20 cellular contexts compared by ENCODE assay signal in genomic region chr2:66865161-66865560, GRCh38.
A peak's percentile ranks its signal among the peaks of the same experiment; 100 is the strongest.
DNase-seq lines count a peak whose midpoint lies in the region; ATAC-seq and TF ChIP-seq lines count a peak whose summit lies in the region.
"Had no signal": no experiment of that assay in that cellular context is flagged by ENCODE, and none has a peak within 500 bp of the region (broad histone marks: within the 10 kb centered on the region; RNA-seq: fewer than 3 reads in every experiment).

No MANE protein-coding gene starts in this region.

- peaks cover 32% of the 10 kb centered on the region for H3K4me1 ChIP-seq in IMR-90 (ENCODE audit: control insufficient read depth, insufficient read depth, low read length)
- peaks cover 0 to 60% (median 30%) of the 10 kb centered on the region in 4 donors for H3K4me1 ChIP-seq in sigmoid colon
- H3K4me1 ChIP-seq: A549, BE2C had no signal

- H2AK9ac ChIP-seq in IMR-90 (replicated peaks; ENCODE audit: low read depth, low read length, poor library complexity), result no peak overlapping the region

- BruUV-seq in IMR-90 (replicated peaks; lab: Mats Ljungman, UMichigan), result no TSS peak

- no peak overlapping the region for H2AK5ac ChIP-seq in IMR-90 (ENCODE audit: low read depth, low read length)

- dilution Hi-C loops in IMR-90 (cut with HindIII; ENCODE audit: low sequenced_read_pairs, unreplicated experiment), result no loop called here

- H3K56ac ChIP-seq in IMR-90 (ENCODE audit: extremely low read depth, insufficient read depth, low read length), result no peak overlapping the region

- no peak for TF ChIP-seq POLR2A in IMR-90 (IDR thresholded peaks at IDR 0.05; ENCODE audit: low read depth, low read length)
- no peak for TF ChIP-seq POLR2A in sigmoid colon (IDR thresholded peaks at IDR 0.05)

- H3K4ac ChIP-seq in IMR-90 (ENCODE audit: low read depth, low read length), result peak overlapping the region; percentile 92; the same call in 1 of the 2 replicates

- H2BK120ac ChIP-seq in IMR-90 (ENCODE audit: low read depth, low read length), result peak overlapping the region; percentile 99

- no peak for TF ChIP-seq RAD21 in IMR-90 (IDR thresholded peaks at IDR 0.05; ENCODE audit: low read length)

- no peak overlapping the region for H3K4me3 Mint-ChIP-seq in CD4-positive, alpha-beta T cell

- no peaks in the 10 kb centered on the region for H3K27me3 Mint-ChIP-seq in CD4-positive, alpha-beta T cell

- H3K9ac ChIP-seq in IMR-90 (ENCODE audit: low read depth, low read length), result no peak overlapping the region
- H3K9ac ChIP-seq: KMS-11 had no signal

- no peak; the same call in 1 of the 2 replicates for ATAC-seq in IMR-90 (ENCODE audit: low read depth)
- no peak for ATAC-seq in CD4-positive, alpha-beta T cell (ENCODE audit: poor library complexity)
- no peak for ATAC-seq in GM18873 (IDR thresholded peaks at IDR 0.05; ENCODE audit: low FRiP score, unreplicated experiment)
- ATAC-seq: A549, GM12878, HCT116, Right ventricle myocardium inferior had no signal

- H3K4me3 ChIP-seq in IMR-90 (ENCODE audit: insufficient read depth, low read depth, low read length) (no peak overlapping the region), fibroblast of mammary gland (ENCODE audit: control insufficient read depth, low read depth, low read length) (no peak overlapping the region), sigmoid colon (no peak overlapping the region)
- H3K4me3 ChIP-seq: A549, GM12878 had no signal

- peak overlapping the region; percentile 99 for H3K18ac ChIP-seq in IMR-90 (ENCODE audit: low read depth, low read length)

- H2BK5ac ChIP-seq in IMR-90 (ENCODE audit: low read depth, low read length, poor library complexity, severe bottlenecking), result peak overlapping the region; percentile 92

- no peak overlapping the region for H3K27ac Mint-ChIP-seq in CD4-positive, alpha-beta T cell

- H3K4me1 Mint-ChIP-seq in CD4-positive, alpha-beta T cell (ENCODE audit: low read depth), result no peaks in the 10 kb centered on the region

- H3K27ac ChIP-seq in IMR-90 (ENCODE audit: insufficient read depth, low read length) (peak overlapping the region; percentile 84; the same call in 1 of the 2 replicates), sigmoid colon (peak overlapping the region; percentile 77 to 88 (median 79))
- no peak overlapping the region for H3K27ac ChIP-seq in CD4-positive, alpha-beta T cell (ENCODE audit: low read depth, low read length)
- H3K27ac ChIP-seq: A549, KMS-11 had no signal

- POLR2A ChIA-PET in IMR-90 (lab: Charles Lee; ENCODE audit: unreplicated experiment), result no interaction called here
- POLR2A ChIA-PET in CD4-positive, alpha-beta T cell (lab: Charles Lee), result no interaction called here

- no peak for TF ChIP-seq CTCF in IMR-90 (conservative IDR thresholded peaks at IDR 0.05; ENCODE audit: low read depth, low read length)
- no peak for TF ChIP-seq CTCF in fibroblast of mammary gland (conservative IDR thresholded peaks at IDR 0.05; ENCODE audit: control insufficient read depth, insufficient read depth, low read depth, low read length)
- no peak for TF ChIP-seq CTCF in sigmoid colon (IDR thresholded peaks at IDR 0.05)
- TF ChIP-seq CTCF in CD4-positive, alpha-beta T cell (IDR thresholded peaks at IDR 0.05), result no peak

- in situ Hi-C loops in IMR-90 (cut with MboI; ENCODE audit: low sequenced_read_pairs), result no loop called here

- DNase-seq in EL (peak; percentile 43), IMR-90 (peak; percentile 61), fibroblast of mammary gland (ENCODE audit: low read depth) (peak; percentile 65), sigmoid colon (no peak), NCI-H1092 (lab: John Stamatoyannopoulos, UW) (no peak), superior temporal gyrus (ENCODE audit: extremely low spot score) (no peak)
- no peak for DNase-seq in CD4-positive, alpha-beta T cell
- DNase-seq: BE2C, GOT3, NCI-H1105 treated with DMSO at 0.1 percent for 48 hours, NCI-H2081, NCI-H2171, NCI-H526, OCI-M1 had no signal

- peaks cover 0 to 31% of the 10 kb centered on the region in 2 experiments; a peak in 3 of 4 replicates for H3K79me1 ChIP-seq in IMR-90 (ENCODE audit: low read depth in 1 of 2, low read length in 2 of 2)

- peaks cover 8% of the 10 kb centered on the region for H3K9me1 ChIP-seq in IMR-90 (ENCODE audit: insufficient read depth, low read length)

- H3K23ac ChIP-seq in IMR-90 (ENCODE audit: low read depth, low read length), result peak overlapping the region; percentile 58

- no peaks in the 10 kb centered on the region for H3K36me3 Mint-ChIP-seq in CD4-positive, alpha-beta T cell (ENCODE audit: low read depth)

- H4K5ac ChIP-seq in IMR-90 (ENCODE audit: low read depth, low read length), result peak overlapping the region; percentile 95; the same call in 1 of the 2 replicates

- intact Hi-C loops in IMR-90 (cut with micrococcal nuclease) (no loop called here), sigmoid colon (cut with DNase I) (no loop called here)
- intact Hi-C loops in CD4-positive, alpha-beta T cell (cut with DNase I, micrococcal nuclease), result no loop called here

- H3K9me3 Mint-ChIP-seq in CD4-positive, alpha-beta T cell, result peaks cover 10% of the 10 kb centered on the region

- CTCF ChIA-PET in IMR-90 (lab: Yijun Ruan, JAX), result no interaction called here
- CTCF ChIA-PET in CD4-positive, alpha-beta T cell (lab: Charles Lee), result no interaction called here

- H3K27me3 ChIP-seq in IMR-90 (ENCODE audit: control insufficient read depth, insufficient read depth, low read length) (no peaks in the 10 kb centered on the region), sigmoid colon (no peaks in the 10 kb centered on the region)
- H3K27me3 ChIP-seq in CD4-positive, alpha-beta T cell (ENCODE audit: control insufficient read depth, insufficient read depth, low read length), result no peaks in the 10 kb centered on the region
- H3K27me3 ChIP-seq: BE2C had no signal

- no peak overlapping the region for H3K4me2 ChIP-seq in IMR-90 (ENCODE audit: low read depth, low read length)
- H3K4me2 ChIP-seq: A549, KMS-11 had no signal

- peak overlapping the region; percentile 64 to 78; a peak in 3 of 4 replicates for H4K8ac ChIP-seq in IMR-90 (ENCODE audit: low read depth in 2 of 2, low read length in 2 of 2)

- no peak overlapping the region for H2AFZ ChIP-seq in IMR-90 (replicated peaks; ENCODE audit: low read length, poor library complexity)

- no peaks in the 10 kb centered on the region for H4K20me1 ChIP-seq in IMR-90 (ENCODE audit: insufficient read depth, low read length)

- no peak for TF ChIP-seq EP300 in sigmoid colon (IDR thresholded peaks at IDR 0.05)

- H2BK15ac ChIP-seq in IMR-90 (ENCODE audit: low read depth, low read length), result peak overlapping the region; percentile 99; the same call in 1 of the 3 replicates

- peak overlapping the region; percentile 98 for H2BK20ac ChIP-seq in IMR-90 (ENCODE audit: low read depth, low read length)

- H3K36me3 ChIP-seq in IMR-90 (ENCODE audit: control insufficient read depth, insufficient read depth, low read length), result no peaks in the 10 kb centered on the region
- no peaks in the 10 kb centered on the region for H3K36me3 ChIP-seq in sigmoid colon
- H3K36me3 ChIP-seq: BE2C had no signal

- peak overlapping the region; percentile 96; the same call in 1 of the 2 replicates for H3K14ac ChIP-seq in IMR-90 (replicated peaks; ENCODE audit: low read depth, low read length)

- peak overlapping the region; percentile 53; the same call in 1 of the 2 replicates for H4K91ac ChIP-seq in IMR-90 (ENCODE audit: insufficient read depth, low read depth, low read length)

- no peaks in the 10 kb centered on the region for H3K9me3 ChIP-seq in IMR-90 (ENCODE audit: control insufficient read depth, insufficient read depth, low read length)
- no peaks in the 10 kb centered on the region for H3K9me3 ChIP-seq in sigmoid colon
- H3K9me3 ChIP-seq in CD4-positive, alpha-beta T cell (ENCODE audit: control insufficient read depth, low read length), result no peaks in the 10 kb centered on the region
- H3K9me3 ChIP-seq: A549, BE2C had no signal

TF ChIP-seq in IMR-90, 13 proteins besides CTCF, POLR2A, EP300 and RAD21:
- TF ChIP-seq BHLHE40 (IDR thresholded peaks at IDR 0.05; ENCODE audit: low read depth, low read length) (no peak), USF2 (IDR thresholded peaks at IDR 0.05; ENCODE audit: low read depth, low read length) (no peak), MXI1 (IDR thresholded peaks at IDR 0.05; ENCODE audit: borderline replicate concordance, low read depth, low read length) (no peak), MAZ (IDR thresholded peaks at IDR 0.05; ENCODE audit: borderline replicate concordance, low read depth, low read length) (no peak), RCOR1 (IDR thresholded peaks at IDR 0.05; ENCODE audit: insufficient replicate concordance, low read length) (no peak), CEBPB (IDR thresholded peaks at IDR 0.05; ENCODE audit: low read depth, low read length) (no peak), SMC3 (IDR thresholded peaks at IDR 0.05; ENCODE audit: low read depth, low read length) (no peak), MAFK (IDR thresholded peaks at IDR 0.05; ENCODE audit: low read depth, low read length) (no peak), ELK1 (IDR thresholded peaks at IDR 0.05; ENCODE audit: borderline replicate concordance, low read depth, low read length) (no peak), CHD1 (IDR thresholded peaks at IDR 0.05; ENCODE audit: low read depth, low read length) (no peak), NFE2L2 (IDR thresholded peaks at IDR 0.05; ENCODE audit: low read depth, low read length) (no peak), RFX5 (IDR thresholded peaks at IDR 0.05; ENCODE audit: low read depth, low read length) (no peak), FOS (IDR thresholded peaks at IDR 0.05; ENCODE audit: low read depth, low read length) (no peak)

Comparison
In these comparisons a context has a peak if more than half of its experiments do, and no peak if none do; other contexts are left out.
1. DNase-seq: peak in EL (single experiment), IMR-90 (single experiment) and fibroblast of mammary gland (single experiment); none in sigmoid colon (single experiment), CD4-positive, alpha-beta T cell (0 of 10), NCI-H1092 (single experiment) and superior temporal gyrus (single experiment).